Comparison of ENCODE assay signal across 11 cellular contexts in the genomic region with DNA sequence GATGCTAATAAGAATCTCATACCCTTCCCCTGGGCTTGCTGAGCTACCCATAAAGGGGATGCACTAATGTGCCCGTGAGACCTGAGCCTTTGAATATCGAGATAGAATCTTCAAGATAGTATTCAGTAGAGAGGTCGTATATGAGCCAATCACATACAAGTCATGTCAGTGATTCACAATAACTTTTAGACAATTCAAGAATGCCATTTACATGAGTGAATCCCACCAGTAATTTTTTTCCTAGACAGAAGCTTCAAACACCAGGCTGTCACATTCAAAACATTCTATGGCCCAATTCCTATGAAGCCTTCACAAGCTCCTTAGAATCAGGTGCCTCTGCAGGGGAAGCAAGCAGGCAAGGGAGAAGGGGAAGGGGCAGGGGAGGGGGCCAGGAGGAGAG.
DNase-seq lines count a peak whose midpoint lies in the region; ATAC-seq and TF ChIP-seq lines count a peak whose summit lies in the region.
"Had no signal": no experiment of that assay in that cellular context is flagged by ENCODE, and none has a peak within 500 bp of the region (broad histone marks: within the 10 kb centered on the region; RNA-seq: fewer than 3 reads in every experiment).

No MANE protein-coding gene starts in this region.

- H3K4me1 Mint-ChIP-seq in progenitor cell of endocrine pancreas (ENCODE audit: low read depth): no peaks in the 10 kb centered on the region

- ATAC-seq in HG03521 (IDR thresholded peaks at IDR 0.05; ENCODE audit: unreplicated experiment): no peak
- ATAC-seq in HG03460 (IDR thresholded peaks at IDR 0.05; ENCODE audit: unreplicated experiment): no peak
- ATAC-seq: GM23338, HCT116 had no signal

- DNase-seq in EL (peak; percentile 49), HCEC 1CT (peak; percentile 19), hepatic stellate cell (ENCODE audit: low spot score) (peak; percentile 12), progenitor cell of endocrine pancreas (ENCODE audit: low spot score, unreplicated experiment) (no peak), anterior cingulate cortex (lab: John Stamatoyannopoulos, UW) (no peak)
- DNase-seq: Caco-2; CD4-positive, alpha-beta T cell had no signal

- H3K27me3 Mint-ChIP-seq in progenitor cell of endocrine pancreas: no peaks in the 10 kb centered on the region

- H3K9me3 Mint-ChIP-seq in progenitor cell of endocrine pancreas (ENCODE audit: low read depth): peaks cover 10% of the 10 kb centered on the region
- H3K9me3 Mint-ChIP-seq: CD4-positive, alpha-beta T cell; GM23338 had no signal

- TF ChIP-seq CTCF in progenitor cell of endocrine pancreas (IDR thresholded peaks at IDR 0.05; ENCODE audit: unreplicated experiment): no peak

- no peaks in the 10 kb centered on the region for H3K36me3 Mint-ChIP-seq in progenitor cell of endocrine pancreas (ENCODE audit: insufficient read depth)

- no peak overlapping the region for H3K27ac Mint-ChIP-seq in progenitor cell of endocrine pancreas
- H3K27ac Mint-ChIP-seq: CD4-positive, alpha-beta T cell; GM23338 had no signal

- no peak overlapping the region for H3K4me3 Mint-ChIP-seq in progenitor cell of endocrine pancreas (ENCODE audit: low read depth)
- H3K4me3 Mint-ChIP-seq: CD4-positive, alpha-beta T cell; GM23338 had no signal

Comparison
In these comparisons a context has a peak if more than half of its experiments do, and no peak if none do; other contexts are left out.
1. DNase-seq: peak in EL (single experiment), HCEC 1CT (single experiment) and hepatic stellate cell (single experiment); none in progenitor cell of endocrine pancreas (single experiment) and anterior cingulate cortex (0 of 58).